Comparison of ENCODE assay signal across 8 cellular contexts in genomic region chr5:175534070-175534932, GRCh38. TPM values are rescaled to one million over a fixed set of nuclear protein-coding genes. Genes with fewer than 3 reads are reported as not detected.
DNase-seq lines count a peak whose midpoint lies in the region; ATAC-seq and TF ChIP-seq lines count a peak whose summit lies in the region.

No MANE protein-coding gene starts in this region.

- H3K36me3 Mint-ChIP-seq in naive thymus-derived CD4-positive, alpha-beta T cell, result peaks cover 0 to 16% (median 4%) of the 10 kb centered on the region in 5 donors

- peak overlapping the region; percentile 40 for H3K4me3 ChIP-seq in naive thymus-derived CD4-positive, alpha-beta T cell (ENCODE audit: low read length)

- intact Hi-C loops in naive thymus-derived CD4-positive, alpha-beta T cell (cut with micrococcal nuclease), result loop anchor here (1.0 to 10.0 kb wide), 10 partner anchors 13 to 360 kb away; partner anchors contain the start of gene HRH2 (in 1 of the 2)

- peak; percentile 75 for DNase-seq in DMS114 treated with DMSO at 0.1 percent for 48 hours (lab: John Stamatoyannopoulos, UW; ENCODE audit: unreplicated experiment)
- DNase-seq in HuH-7.5 (ENCODE audit: low spot score), result peak; percentile 70
- peak; percentile 86 for DNase-seq in OCI-M1 (lab: John Stamatoyannopoulos, UW)
- peak; percentile 73 for DNase-seq in activated T-cell treated with anti-CD3 and anti-CD28 coated beads for 4 hours
- DNase-seq in erythroblast (lab: John Stamatoyannopoulos, UW), result peak; percentile 77 to 81
- peak; percentile 72 to 86 (median 83) for DNase-seq in naive thymus-derived CD4-positive, alpha-beta T cell
- DNase-seq in stimulated activated CD8-positive, alpha-beta memory T cell treated with anti-CD3 and anti-CD28 coated beads, Interleukin-7, amount 100 ng/mL, for 48 hours (ENCODE audit: extremely low read depth in 1 of 2, low read depth in 1 of 2), result peak; percentile 72 to 73

- POLR2A ChIA-PET in naive thymus-derived CD4-positive, alpha-beta T cell (lab: Charles Lee), result interaction anchor here (0.6 to 1.7 kb wide), 7 partner anchors 16 to 184 kb away, joined by 3 to 7 read pairs (median 3); partner anchors contain the start of gene SFXN1

- no peaks in the 10 kb centered on the region for H3K9me3 Mint-ChIP-seq in naive thymus-derived CD4-positive, alpha-beta T cell

- peaks cover 4 to 16% of the 10 kb centered on the region in 2 donors for H3K4me1 ChIP-seq in naive thymus-derived CD4-positive, alpha-beta T cell (ENCODE audit: control insufficient read depth in 2 of 2, insufficient read depth in 2 of 2, low read length in 2 of 2)

- CTCF ChIA-PET in naive thymus-derived CD4-positive, alpha-beta T cell (lab: Charles Lee), result interaction anchor here (0.6 to 8.1 kb wide), 42 partner anchors 8 to 1679 kb away, joined by 3 to 153 read pairs (median 4); partner anchors contain the start of gene HRH2

- ATAC-seq in GM21529 (IDR thresholded peaks at IDR 0.05; ENCODE audit: unreplicated experiment), result peak; percentile 96
- ATAC-seq in naive thymus-derived CD4-positive, alpha-beta T cell, result peak; percentile 99

- no peak overlapping the region for H3K27ac ChIP-seq in naive thymus-derived CD4-positive, alpha-beta T cell (ENCODE audit: low read depth, low read length)

- H3K4me3 Mint-ChIP-seq in naive thymus-derived CD4-positive, alpha-beta T cell, result peak overlapping the region; percentile 75 to 84 (median 77)

- TF ChIP-seq POLR2A in erythroblast (IDR thresholded peaks at IDR 0.05; ENCODE audit: low read length), result no peak

- H3K27ac Mint-ChIP-seq in naive thymus-derived CD4-positive, alpha-beta T cell, result peak overlapping the region in 5 of 9 donors; percentile 15 to 71 (median 53)

- no peaks in the 10 kb centered on the region for H3K9me3 ChIP-seq in naive thymus-derived CD4-positive, alpha-beta T cell (ENCODE audit: control insufficient read depth in 2 of 3, low read length in 3 of 3)

- H3K27me3 Mint-ChIP-seq in naive thymus-derived CD4-positive, alpha-beta T cell, result no peaks in the 10 kb centered on the region

- peaks cover 0 to 4% (median 0%) of the 10 kb centered on the region in 3 experiments for H3K36me3 ChIP-seq in naive thymus-derived CD4-positive, alpha-beta T cell (ENCODE audit: control insufficient read depth in 2 of 3, insufficient read depth in 3 of 3, low read length in 3 of 3)

- no peaks in the 10 kb centered on the region for H3K27me3 ChIP-seq in naive thymus-derived CD4-positive, alpha-beta T cell (ENCODE audit: control insufficient read depth in 2 of 2, insufficient read depth in 2 of 2, low read length in 2 of 2)

- peaks cover 13 to 51% (median 30%) of the 10 kb centered on the region in 7 donors for H3K4me1 Mint-ChIP-seq in naive thymus-derived CD4-positive, alpha-beta T cell

RNA-seq across cellular contexts. Expression of gene SFXN1, which starts 55.9 kb away (rescaled TPM):
- total RNA-seq in naive thymus-derived CD4-positive, alpha-beta T cell, result 100 to 1,000 TPM in 1 of 5 experiments, 10 to 100 TPM in 4; 58.7 to 177 (median 88.9) TPM
- polyA plus RNA-seq in naive thymus-derived CD4-positive, alpha-beta T cell, result 10 to 100 TPM; 40.2 to 64.0 TPM
